12 cellular contexts compared by ENCODE assay signal in genomic region chr3:39234705-39235104, GRCh38. TPM values are rescaled to one million over a fixed set of nuclear protein-coding genes. Genes with fewer than 3 reads are reported as not detected.
DNase-seq lines count a peak whose midpoint lies in the region; ATAC-seq and TF ChIP-seq lines count a peak whose summit lies in the region.
"Had no signal": no experiment of that assay in that cellular context is flagged by ENCODE, and none has a peak within 500 bp of the region (broad histone marks: within the 10 kb centered on the region; RNA-seq: fewer than 3 reads in every experiment).

No MANE protein-coding gene starts in this region.

- POLR2A ChIA-PET in activated naive CD8-positive, alpha-beta T cell treated with anti-CD3 and anti-CD28 coated beads, Interleukin-2, amount 10 ng/mL, durations not matched to agents 7 days and 5 days (lab: Charles Lee): no interaction called here

- no peaks in the 10 kb centered on the region for H3K4me1 ChIP-seq in ovary (ENCODE audit: insufficient read depth)
- H3K4me1 ChIP-seq in neuronal stem cell (ENCODE audit: control insufficient read depth in 2 of 2, insufficient read depth in 1 of 2, low read depth in 1 of 2, low read length in 2 of 2): no peaks in the 10 kb centered on the region

- ATAC-seq in activated naive CD8-positive, alpha-beta T cell treated with anti-CD3 and anti-CD28 coated beads, Interleukin-2, amount 10 ng/mL, durations not matched to agents 7 days and 5 days (ENCODE audit: low read depth): peak; percentile 92
- ATAC-seq in activated naive CD8-positive, alpha-beta T cell treated with anti-CD3 and anti-CD28 coated beads, Interleukin-2, amount 50 U/mL, for 24 hours: peak; percentile 85
- ATAC-seq in natural killer cell treated with Interleukin-12 subunit alpha and Interleukin-12 subunit beta and Interleukin-15 and Interleukin-18, amount 100 ng/mL, for 72 hours: peak; percentile 88 to 93
- no peak for ATAC-seq in GM18502 (IDR thresholded peaks at IDR 0.05; ENCODE audit: poor library complexity, unreplicated experiment)
- ATAC-seq: sciatic nerve had no signal

- peaks cover 14% of the 10 kb centered on the region for H3K4me1 Mint-ChIP-seq in activated naive CD8-positive, alpha-beta T cell treated with anti-CD3 and anti-CD28 coated beads, Interleukin-2, amount 10 ng/mL, durations not matched to agents 7 days and 5 days
- peaks cover 3% of the 10 kb centered on the region for H3K4me1 Mint-ChIP-seq in activated naive CD8-positive, alpha-beta T cell treated with anti-CD3 and anti-CD28 coated beads for 36 hours
- peaks cover 33% of the 10 kb centered on the region for H3K4me1 Mint-ChIP-seq in T-helper 1 cell treated with Interleukin-12 subunit alpha and Interleukin-12 subunit beta and Interleukin-4 antibody, amounts not matched to agents 30 μg/mL and 1 μg/mL, for 36 hours (ENCODE audit: low read depth)
- H3K4me1 Mint-ChIP-seq in activated naive CD8-positive, alpha-beta T cell treated with anti-CD3 and anti-CD28 coated beads, Interleukin-2, amount 50 U/mL, for 24 hours: peaks cover 13% of the 10 kb centered on the region
- peaks cover 75 to 76% of the 10 kb centered on the region in 2 donors for H3K4me1 Mint-ChIP-seq in natural killer cell treated with Interleukin-12 subunit alpha and Interleukin-12 subunit beta and Interleukin-15 and Interleukin-18, amount 100 ng/mL, for 72 hours (ENCODE audit: low read depth in 2 of 2)

- H3K4ac ChIP-seq in neuronal stem cell (ENCODE audit: low read length): no peak overlapping the region

- H3K79me1 ChIP-seq in neuronal stem cell (ENCODE audit: low read depth, low read length): no peaks in the 10 kb centered on the region

- intact Hi-C loops in ovary (cut with DNase I): no loop called here

- WGBS in ovary, 3 donors: 43 to 53% (median 47%) methylated on average over 2 of the region's 2 CpGs
- WGBS in neuronal stem cell (ENCODE audit: extremely low coverage in 2 of 2, insufficient read length in 2 of 2, insufficient replicate concordance in 1 of 2), 2 donors: no CpG with 5 or more reads among the region's 2 CpGs

- no peak overlapping the region for H2BK15ac ChIP-seq in neuronal stem cell (ENCODE audit: low read length)

- no peak overlapping the region for H2BK120ac ChIP-seq in neuronal stem cell (ENCODE audit: low read depth, low read length)

- H3K4me2 ChIP-seq in neuronal stem cell (ENCODE audit: insufficient read depth, low read length, poor library complexity, severe bottlenecking): no peak overlapping the region

- no peak overlapping the region for H3K18ac ChIP-seq in neuronal stem cell (ENCODE audit: low read length)

- H4K91ac ChIP-seq in neuronal stem cell (ENCODE audit: low read depth, low read length, poor library complexity): no peak overlapping the region

- H3K23ac ChIP-seq in neuronal stem cell (ENCODE audit: low read depth, low read length, poor library complexity): no peak overlapping the region

- H3K9me3 ChIP-seq in ovary (no peaks in the 10 kb centered on the region), neuronal stem cell (replicated peaks in 1 of 2; ENCODE audit: control insufficient read depth in 2 of 2, insufficient read depth in 1 of 2, low read depth in 1 of 2, low read length in 2 of 2) (no peaks in the 10 kb centered on the region)
- H3K9me3 ChIP-seq: neutrophil had no signal

- H3K4me3 Mint-ChIP-seq in activated naive CD8-positive, alpha-beta T cell treated with anti-CD3 and anti-CD28 coated beads, Interleukin-2, amount 10 ng/mL, durations not matched to agents 7 days and 5 days: no peak overlapping the region
- H3K4me3 Mint-ChIP-seq in activated naive CD8-positive, alpha-beta T cell treated with anti-CD3 and anti-CD28 coated beads for 36 hours: no peak overlapping the region
- H3K4me3 Mint-ChIP-seq in T-helper 1 cell treated with Interleukin-12 subunit alpha and Interleukin-12 subunit beta and Interleukin-4 antibody, amounts not matched to agents 30 μg/mL and 1 μg/mL, for 36 hours: peak overlapping the region; percentile 66
- no peak overlapping the region for H3K4me3 Mint-ChIP-seq in activated naive CD8-positive, alpha-beta T cell treated with anti-CD3 and anti-CD28 coated beads, Interleukin-2, amount 50 U/mL, for 24 hours
- peak overlapping the region; percentile 76 for H3K4me3 Mint-ChIP-seq in natural killer cell treated with Interleukin-12 subunit alpha and Interleukin-12 subunit beta and Interleukin-15 and Interleukin-18, amount 100 ng/mL, for 72 hours

- no peak overlapping the region for H2BK12ac ChIP-seq in neuronal stem cell (ENCODE audit: low read length)

- no peak for TF ChIP-seq CTCF in ovary (IDR thresholded peaks at IDR 0.05)

- H4K8ac ChIP-seq in neuronal stem cell (ENCODE audit: low read depth, low read length): no peak overlapping the region

- no peaks in the 10 kb centered on the region for H3K36me3 Mint-ChIP-seq in activated naive CD8-positive, alpha-beta T cell treated with anti-CD3 and anti-CD28 coated beads, Interleukin-2, amount 10 ng/mL, durations not matched to agents 7 days and 5 days
- H3K36me3 Mint-ChIP-seq in activated naive CD8-positive, alpha-beta T cell treated with anti-CD3 and anti-CD28 coated beads for 36 hours: no peaks in the 10 kb centered on the region
- H3K36me3 Mint-ChIP-seq in T-helper 1 cell treated with Interleukin-12 subunit alpha and Interleukin-12 subunit beta and Interleukin-4 antibody, amounts not matched to agents 30 μg/mL and 1 μg/mL, for 36 hours (ENCODE audit: low read depth): peaks cover 13% of the 10 kb centered on the region
- H3K36me3 Mint-ChIP-seq in activated naive CD8-positive, alpha-beta T cell treated with anti-CD3 and anti-CD28 coated beads, Interleukin-2, amount 50 U/mL, for 24 hours (ENCODE audit: low read depth): no peaks in the 10 kb centered on the region
- H3K36me3 Mint-ChIP-seq in natural killer cell treated with Interleukin-12 subunit alpha and Interleukin-12 subunit beta and Interleukin-15 and Interleukin-18, amount 100 ng/mL, for 72 hours: peaks cover 7% of the 10 kb centered on the region

- no peak overlapping the region for H2BK5ac ChIP-seq in neuronal stem cell (ENCODE audit: low read length)

- H3K27ac Mint-ChIP-seq in activated naive CD8-positive, alpha-beta T cell treated with anti-CD3 and anti-CD28 coated beads, Interleukin-2, amount 10 ng/mL, durations not matched to agents 7 days and 5 days: no peak overlapping the region
- no peak overlapping the region for H3K27ac Mint-ChIP-seq in activated naive CD8-positive, alpha-beta T cell treated with anti-CD3 and anti-CD28 coated beads for 36 hours
- H3K27ac Mint-ChIP-seq in T-helper 1 cell treated with Interleukin-12 subunit alpha and Interleukin-12 subunit beta and Interleukin-4 antibody, amounts not matched to agents 30 μg/mL and 1 μg/mL, for 36 hours: peak overlapping the region; percentile 78
- H3K27ac Mint-ChIP-seq in activated naive CD8-positive, alpha-beta T cell treated with anti-CD3 and anti-CD28 coated beads, Interleukin-2, amount 50 U/mL, for 24 hours: peak overlapping the region; percentile 64
- H3K27ac Mint-ChIP-seq in natural killer cell treated with Interleukin-12 subunit alpha and Interleukin-12 subunit beta and Interleukin-15 and Interleukin-18, amount 100 ng/mL, for 72 hours: peak overlapping the region; percentile 65 to 85

- H3K14ac ChIP-seq in neuronal stem cell (ENCODE audit: low read length): no peak overlapping the region

- H3K27me3 ChIP-seq in ovary (no peaks in the 10 kb centered on the region), neuronal stem cell (ENCODE audit: control insufficient read depth in 3 of 3, insufficient read depth in 3 of 3, low read depth in 1 of 3, low read length in 3 of 3) (peaks cover 0 to 4% (median 0%) of the 10 kb centered on the region in 3 experiments)
- H3K27me3 ChIP-seq: neutrophil had no signal

- H2AFZ ChIP-seq in neuronal stem cell (ENCODE audit: low read length): no peak overlapping the region

- H3K27me3 Mint-ChIP-seq in activated naive CD8-positive, alpha-beta T cell treated with anti-CD3 and anti-CD28 coated beads, Interleukin-2, amount 10 ng/mL, durations not matched to agents 7 days and 5 days: peaks cover 52% of the 10 kb centered on the region
- peaks cover 25% of the 10 kb centered on the region for H3K27me3 Mint-ChIP-seq in activated naive CD8-positive, alpha-beta T cell treated with anti-CD3 and anti-CD28 coated beads for 36 hours
- H3K27me3 Mint-ChIP-seq in T-helper 1 cell treated with Interleukin-12 subunit alpha and Interleukin-12 subunit beta and Interleukin-4 antibody, amounts not matched to agents 30 μg/mL and 1 μg/mL, for 36 hours (ENCODE audit: low read depth): peaks cover 66% of the 10 kb centered on the region
- peaks cover 10% of the 10 kb centered on the region for H3K27me3 Mint-ChIP-seq in activated naive CD8-positive, alpha-beta T cell treated with anti-CD3 and anti-CD28 coated beads, Interleukin-2, amount 50 U/mL, for 24 hours
- H3K27me3 Mint-ChIP-seq in natural killer cell treated with Interleukin-12 subunit alpha and Interleukin-12 subunit beta and Interleukin-15 and Interleukin-18, amount 100 ng/mL, for 72 hours: no peaks in the 10 kb centered on the region

- H2AK5ac ChIP-seq in neuronal stem cell (ENCODE audit: low read depth, low read length): no peak overlapping the region

- TF ChIP-seq EP300 in ovary (IDR thresholded peaks at IDR 0.05): no peak

- H3K9ac ChIP-seq in neuronal stem cell (ENCODE audit: low read depth, low read length, poor library complexity): no peak overlapping the region

- H3K9me3 Mint-ChIP-seq in activated naive CD8-positive, alpha-beta T cell treated with anti-CD3 and anti-CD28 coated beads, Interleukin-2, amount 10 ng/mL, durations not matched to agents 7 days and 5 days: no peaks in the 10 kb centered on the region
- no peaks in the 10 kb centered on the region for H3K9me3 Mint-ChIP-seq in activated naive CD8-positive, alpha-beta T cell treated with anti-CD3 and anti-CD28 coated beads for 36 hours
- H3K9me3 Mint-ChIP-seq in T-helper 1 cell treated with Interleukin-12 subunit alpha and Interleukin-12 subunit beta and Interleukin-4 antibody, amounts not matched to agents 30 μg/mL and 1 μg/mL, for 36 hours: no peaks in the 10 kb centered on the region
- no peaks in the 10 kb centered on the region for H3K9me3 Mint-ChIP-seq in activated naive CD8-positive, alpha-beta T cell treated with anti-CD3 and anti-CD28 coated beads, Interleukin-2, amount 50 U/mL, for 24 hours
- no peaks in the 10 kb centered on the region for H3K9me3 Mint-ChIP-seq in natural killer cell treated with Interleukin-12 subunit alpha and Interleukin-12 subunit beta and Interleukin-15 and Interleukin-18, amount 100 ng/mL, for 72 hours

- H3K27ac ChIP-seq in ovary: no peak overlapping the region
- no peak overlapping the region for H3K27ac ChIP-seq in neuronal stem cell (replicated peaks; ENCODE audit: low read length)
- H3K27ac ChIP-seq: neutrophil had no signal

- H3K4me3 ChIP-seq in ovary (no peak overlapping the region), neuronal stem cell (ENCODE audit: low read length in 2 of 2) (no peak overlapping the region)

- no peak for TF ChIP-seq POLR2A in ovary (IDR thresholded peaks at IDR 0.05)

- DNase-seq in activated naive CD8-positive, alpha-beta T cell treated with anti-CD3 and anti-CD28 coated beads, Interleukin-2, amount 10 ng/mL, durations not matched to agents 7 days and 5 days: no peak
- no peak for DNase-seq in activated naive CD8-positive, alpha-beta T cell treated with anti-CD3 and anti-CD28 coated beads for 36 hours
- DNase-seq in activated naive CD8-positive, alpha-beta T cell treated with anti-CD3 and anti-CD28 coated beads, Interleukin-2, amount 50 U/mL, for 24 hours: no peak
- DNase-seq in natural killer cell treated with Interleukin-12 subunit alpha and Interleukin-12 subunit beta and Interleukin-15 and Interleukin-18, amount 100 ng/mL, for 72 hours (ENCODE audit: low spot score): peak; percentile 68
- DNase-seq in ovary (no peak), neuronal stem cell (ENCODE audit: low spot score) (no peak)
- DNase-seq: NCI-H2029 treated with DMSO at 0.1 percent for 48 hours had no signal

- H3K36me3 ChIP-seq in ovary (no peaks in the 10 kb centered on the region), neuronal stem cell (replicated peaks in 1 of 2; ENCODE audit: control insufficient read depth in 2 of 2, insufficient read depth in 2 of 2, low read length in 2 of 2) (no peaks in the 10 kb centered on the region)
- H3K36me3 ChIP-seq: neutrophil had no signal

RNA-seq across cellular contexts. Expression of gene XIRP1, which starts 42.3 kb away (rescaled TPM):
- total RNA-seq in activated naive CD8-positive, alpha-beta T cell treated with anti-CD3 and anti-CD28 coated beads, Interleukin-2, amount 10 ng/mL, durations not matched to agents 7 days and 5 days: not detected
- total RNA-seq in activated naive CD8-positive, alpha-beta T cell treated with anti-CD3 and anti-CD28 coated beads for 36 hours: under 1 TPM; 0.66 to 0.91 TPM
- under 1 TPM; 0.22 to 0.43 TPM for total RNA-seq in natural killer cell treated with Interleukin-12 subunit alpha and Interleukin-12 subunit beta and Interleukin-15 and Interleukin-18, amount 100 ng/mL, for 72 hours
- total RNA-seq in ovary: under 1 TPM in 2 of 7 donors, not detected in 5; 0.10 to 0.11 TPM
- polyA plus RNA-seq in ovary: under 1 TPM; 0.04 to 0.13 TPM
- not detected for polyA plus RNA-seq in neuronal stem cell (2013, experiment 1 of 2)
- polyA plus RNA-seq in neuronal stem cell (2013, experiment 2 of 2): 0.01 TPM
- total RNA-seq: H1 had no signal
- polyA plus RNA-seq: H1 had no signal

RNA-seq across cellular contexts. Expression of gene CX3CR1, which starts 45.1 kb away (rescaled TPM):
- total RNA-seq in activated naive CD8-positive, alpha-beta T cell treated with anti-CD3 and anti-CD28 coated beads, Interleukin-2, amount 10 ng/mL, durations not matched to agents 7 days and 5 days: 1 to 10 TPM in 1 of 2 experiments, under 1 TPM in 1; 0.94 to 1.9 TPM
- total RNA-seq in activated naive CD8-positive, alpha-beta T cell treated with anti-CD3 and anti-CD28 coated beads for 36 hours: under 1 TPM; 0.08 to 0.25 TPM
- 10 to 100 TPM in 1 of 2 donors, 1 to 10 TPM in 1; 5.8 to 18.4 TPM for total RNA-seq in natural killer cell treated with Interleukin-12 subunit alpha and Interleukin-12 subunit beta and Interleukin-15 and Interleukin-18, amount 100 ng/mL, for 72 hours
- total RNA-seq in ovary: 1 to 10 TPM in 4 of 7 donors, under 1 TPM in 3; 0.12 to 5.5 (median 1.3) TPM
- polyA plus RNA-seq in ovary: 1 to 10 TPM in 1 of 2 donors, under 1 TPM in 1; 0.29 to 8.4 TPM
- 0.10 TPM for polyA plus RNA-seq in neuronal stem cell (2013, experiment 1 of 2)
- polyA plus RNA-seq in neuronal stem cell (2013, experiment 2 of 2): 0.18 TPM
- total RNA-seq: H1 had no signal

Comparison
In these comparisons a context has a peak if more than half of its experiments do, and no peak if none do; other contexts are left out.
1. H3K27ac Mint-ChIP-seq: peak in T-helper 1 cell treated with Interleukin-12 subunit alpha and Interleukin-12 subunit beta and Interleukin-4 antibody, amounts not matched to agents 30 μg/mL and 1 μg/mL, for 36 hours (single experiment), activated naive CD8-positive, alpha-beta T cell treated with anti-CD3 and anti-CD28 coated beads, Interleukin-2, amount 50 U/mL, for 24 hours (single experiment) and natural killer cell treated with Interleukin-12 subunit alpha and Interleukin-12 subunit beta and Interleukin-15 and Interleukin-18, amount 100 ng/mL, for 72 hours (2 of 2); none in activated naive CD8-positive, alpha-beta T cell treated with anti-CD3 and anti-CD28 coated beads, Interleukin-2, amount 10 ng/mL, durations not matched to agents 7 days and 5 days (single experiment) and activated naive CD8-positive, alpha-beta T cell treated with anti-CD3 and anti-CD28 coated beads for 36 hours (single experiment).
2. H3K4me3 Mint-ChIP-seq: peak in T-helper 1 cell treated with Interleukin-12 subunit alpha and Interleukin-12 subunit beta and Interleukin-4 antibody, amounts not matched to agents 30 μg/mL and 1 μg/mL, for 36 hours (single experiment) and natural killer cell treated with Interleukin-12 subunit alpha and Interleukin-12 subunit beta and Interleukin-15 and Interleukin-18, amount 100 ng/mL, for 72 hours (single experiment); none in activated naive CD8-positive, alpha-beta T cell treated with anti-CD3 and anti-CD28 coated beads, Interleukin-2, amount 10 ng/mL, durations not matched to agents 7 days and 5 days (single experiment), activated naive CD8-positive, alpha-beta T cell treated with anti-CD3 and anti-CD28 coated beads for 36 hours (single experiment) and activated naive CD8-positive, alpha-beta T cell treated with anti-CD3 and anti-CD28 coated beads, Interleukin-2, amount 50 U/mL, for 24 hours (single experiment).